Comparison of ENCODE assay signal across 1 cellular context in the genomic region with DNA sequence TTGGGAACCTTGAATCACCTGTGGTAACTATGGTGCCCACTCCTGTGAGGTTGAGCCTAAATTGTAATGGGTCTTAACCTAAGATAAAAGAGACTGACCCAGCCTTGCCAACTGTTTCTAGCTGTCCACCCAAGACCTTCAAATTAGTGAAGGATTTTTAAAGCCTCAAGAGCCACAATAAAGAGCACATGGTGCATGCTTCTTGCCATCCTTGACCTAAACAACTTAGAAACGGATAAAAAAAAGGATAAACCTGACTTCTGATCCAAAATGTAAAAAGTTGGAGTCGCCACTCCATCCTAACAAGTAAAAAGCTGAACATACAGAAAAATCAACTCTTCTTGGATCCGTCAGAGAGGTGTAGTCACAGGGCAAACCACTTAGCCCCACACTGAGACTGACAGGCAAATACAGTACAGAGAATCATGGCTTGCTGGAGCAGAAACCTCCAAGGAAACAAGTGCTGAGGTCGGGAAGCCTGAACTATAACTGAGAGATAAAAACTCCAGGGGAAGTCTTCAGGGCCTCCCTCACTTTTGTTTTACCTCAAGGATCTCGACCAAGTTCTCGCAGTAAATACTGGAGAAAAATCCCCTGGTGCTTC.
TF ChIP-seq lines count a peak whose summit lies in the region.

No MANE protein-coding gene starts in this region.

TF ChIP-seq in K562, 482 proteins besides CTCF, POLR2A, EP300 and RAD21:
- TF ChIP-seq, protein P1, sequence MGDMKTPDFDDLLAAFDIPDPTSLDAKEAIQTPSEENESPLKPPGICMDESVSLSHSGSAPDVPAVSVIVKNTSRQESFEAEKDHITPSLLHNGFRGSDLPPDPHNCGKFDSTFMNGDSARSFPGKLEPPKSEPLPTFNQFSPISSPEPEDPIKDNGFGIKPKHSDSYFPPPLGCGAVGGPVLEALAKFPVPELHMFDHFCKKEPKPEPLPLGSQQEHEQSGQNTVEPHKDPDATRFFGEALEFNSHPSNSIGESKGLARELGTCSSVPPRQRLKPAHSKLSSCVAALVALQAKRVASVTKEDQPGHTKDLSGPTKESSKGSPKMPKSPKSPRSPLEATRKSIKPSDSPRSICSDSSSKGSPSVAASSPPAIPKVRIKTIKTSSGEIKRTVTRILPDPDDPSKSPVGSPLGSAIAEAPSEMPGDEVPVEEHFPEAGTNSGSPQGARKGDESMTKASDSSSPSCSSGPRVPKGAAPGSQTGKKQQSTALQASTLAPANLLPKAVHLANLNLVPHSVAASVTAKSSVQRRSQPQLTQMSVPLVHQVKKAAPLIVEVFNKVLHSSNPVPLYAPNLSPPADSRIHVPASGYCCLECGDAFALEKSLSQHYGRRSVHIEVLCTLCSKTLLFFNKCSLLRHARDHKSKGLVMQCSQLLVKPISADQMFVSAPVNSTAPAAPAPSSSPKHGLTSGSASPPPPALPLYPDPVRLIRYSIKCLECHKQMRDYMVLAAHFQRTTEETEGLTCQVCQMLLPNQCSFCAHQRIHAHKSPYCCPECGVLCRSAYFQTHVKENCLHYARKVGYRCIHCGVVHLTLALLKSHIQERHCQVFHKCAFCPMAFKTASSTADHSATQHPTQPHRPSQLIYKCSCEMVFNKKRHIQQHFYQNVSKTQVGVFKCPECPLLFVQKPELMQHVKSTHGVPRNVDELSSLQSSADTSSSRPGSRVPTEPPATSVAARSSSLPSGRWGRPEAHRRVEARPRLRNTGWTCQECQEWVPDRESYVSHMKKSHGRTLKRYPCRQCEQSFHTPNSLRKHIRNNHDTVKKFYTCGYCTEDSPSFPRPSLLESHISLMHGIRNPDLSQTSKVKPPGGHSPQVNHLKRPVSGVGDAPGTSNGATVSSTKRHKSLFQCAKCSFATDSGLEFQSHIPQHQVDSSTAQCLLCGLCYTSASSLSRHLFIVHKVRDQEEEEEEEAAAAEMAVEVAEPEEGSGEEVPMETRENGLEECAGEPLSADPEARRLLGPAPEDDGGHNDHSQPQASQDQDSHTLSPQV (IDR thresholded peaks at IDR 0.05), result 0 out of 2 replicates have a peak, but pooled peaks have one; percentile 30
- TF ChIP-seq FOSL1 (tag; conservative IDR thresholded peaks at IDR 0.05), result no peak
- TF ChIP-seq TOE1 (IDR thresholded peaks at IDR 0.05; ENCODE audit: borderline replicate concordance), result no peak
- no peak for TF ChIP-seq TOE1 (CRISPR knock-in tag; IDR thresholded peaks at IDR 0.05; ENCODE audit: borderline replicate concordance, low read depth)
- TF ChIP-seq, protein P2, sequence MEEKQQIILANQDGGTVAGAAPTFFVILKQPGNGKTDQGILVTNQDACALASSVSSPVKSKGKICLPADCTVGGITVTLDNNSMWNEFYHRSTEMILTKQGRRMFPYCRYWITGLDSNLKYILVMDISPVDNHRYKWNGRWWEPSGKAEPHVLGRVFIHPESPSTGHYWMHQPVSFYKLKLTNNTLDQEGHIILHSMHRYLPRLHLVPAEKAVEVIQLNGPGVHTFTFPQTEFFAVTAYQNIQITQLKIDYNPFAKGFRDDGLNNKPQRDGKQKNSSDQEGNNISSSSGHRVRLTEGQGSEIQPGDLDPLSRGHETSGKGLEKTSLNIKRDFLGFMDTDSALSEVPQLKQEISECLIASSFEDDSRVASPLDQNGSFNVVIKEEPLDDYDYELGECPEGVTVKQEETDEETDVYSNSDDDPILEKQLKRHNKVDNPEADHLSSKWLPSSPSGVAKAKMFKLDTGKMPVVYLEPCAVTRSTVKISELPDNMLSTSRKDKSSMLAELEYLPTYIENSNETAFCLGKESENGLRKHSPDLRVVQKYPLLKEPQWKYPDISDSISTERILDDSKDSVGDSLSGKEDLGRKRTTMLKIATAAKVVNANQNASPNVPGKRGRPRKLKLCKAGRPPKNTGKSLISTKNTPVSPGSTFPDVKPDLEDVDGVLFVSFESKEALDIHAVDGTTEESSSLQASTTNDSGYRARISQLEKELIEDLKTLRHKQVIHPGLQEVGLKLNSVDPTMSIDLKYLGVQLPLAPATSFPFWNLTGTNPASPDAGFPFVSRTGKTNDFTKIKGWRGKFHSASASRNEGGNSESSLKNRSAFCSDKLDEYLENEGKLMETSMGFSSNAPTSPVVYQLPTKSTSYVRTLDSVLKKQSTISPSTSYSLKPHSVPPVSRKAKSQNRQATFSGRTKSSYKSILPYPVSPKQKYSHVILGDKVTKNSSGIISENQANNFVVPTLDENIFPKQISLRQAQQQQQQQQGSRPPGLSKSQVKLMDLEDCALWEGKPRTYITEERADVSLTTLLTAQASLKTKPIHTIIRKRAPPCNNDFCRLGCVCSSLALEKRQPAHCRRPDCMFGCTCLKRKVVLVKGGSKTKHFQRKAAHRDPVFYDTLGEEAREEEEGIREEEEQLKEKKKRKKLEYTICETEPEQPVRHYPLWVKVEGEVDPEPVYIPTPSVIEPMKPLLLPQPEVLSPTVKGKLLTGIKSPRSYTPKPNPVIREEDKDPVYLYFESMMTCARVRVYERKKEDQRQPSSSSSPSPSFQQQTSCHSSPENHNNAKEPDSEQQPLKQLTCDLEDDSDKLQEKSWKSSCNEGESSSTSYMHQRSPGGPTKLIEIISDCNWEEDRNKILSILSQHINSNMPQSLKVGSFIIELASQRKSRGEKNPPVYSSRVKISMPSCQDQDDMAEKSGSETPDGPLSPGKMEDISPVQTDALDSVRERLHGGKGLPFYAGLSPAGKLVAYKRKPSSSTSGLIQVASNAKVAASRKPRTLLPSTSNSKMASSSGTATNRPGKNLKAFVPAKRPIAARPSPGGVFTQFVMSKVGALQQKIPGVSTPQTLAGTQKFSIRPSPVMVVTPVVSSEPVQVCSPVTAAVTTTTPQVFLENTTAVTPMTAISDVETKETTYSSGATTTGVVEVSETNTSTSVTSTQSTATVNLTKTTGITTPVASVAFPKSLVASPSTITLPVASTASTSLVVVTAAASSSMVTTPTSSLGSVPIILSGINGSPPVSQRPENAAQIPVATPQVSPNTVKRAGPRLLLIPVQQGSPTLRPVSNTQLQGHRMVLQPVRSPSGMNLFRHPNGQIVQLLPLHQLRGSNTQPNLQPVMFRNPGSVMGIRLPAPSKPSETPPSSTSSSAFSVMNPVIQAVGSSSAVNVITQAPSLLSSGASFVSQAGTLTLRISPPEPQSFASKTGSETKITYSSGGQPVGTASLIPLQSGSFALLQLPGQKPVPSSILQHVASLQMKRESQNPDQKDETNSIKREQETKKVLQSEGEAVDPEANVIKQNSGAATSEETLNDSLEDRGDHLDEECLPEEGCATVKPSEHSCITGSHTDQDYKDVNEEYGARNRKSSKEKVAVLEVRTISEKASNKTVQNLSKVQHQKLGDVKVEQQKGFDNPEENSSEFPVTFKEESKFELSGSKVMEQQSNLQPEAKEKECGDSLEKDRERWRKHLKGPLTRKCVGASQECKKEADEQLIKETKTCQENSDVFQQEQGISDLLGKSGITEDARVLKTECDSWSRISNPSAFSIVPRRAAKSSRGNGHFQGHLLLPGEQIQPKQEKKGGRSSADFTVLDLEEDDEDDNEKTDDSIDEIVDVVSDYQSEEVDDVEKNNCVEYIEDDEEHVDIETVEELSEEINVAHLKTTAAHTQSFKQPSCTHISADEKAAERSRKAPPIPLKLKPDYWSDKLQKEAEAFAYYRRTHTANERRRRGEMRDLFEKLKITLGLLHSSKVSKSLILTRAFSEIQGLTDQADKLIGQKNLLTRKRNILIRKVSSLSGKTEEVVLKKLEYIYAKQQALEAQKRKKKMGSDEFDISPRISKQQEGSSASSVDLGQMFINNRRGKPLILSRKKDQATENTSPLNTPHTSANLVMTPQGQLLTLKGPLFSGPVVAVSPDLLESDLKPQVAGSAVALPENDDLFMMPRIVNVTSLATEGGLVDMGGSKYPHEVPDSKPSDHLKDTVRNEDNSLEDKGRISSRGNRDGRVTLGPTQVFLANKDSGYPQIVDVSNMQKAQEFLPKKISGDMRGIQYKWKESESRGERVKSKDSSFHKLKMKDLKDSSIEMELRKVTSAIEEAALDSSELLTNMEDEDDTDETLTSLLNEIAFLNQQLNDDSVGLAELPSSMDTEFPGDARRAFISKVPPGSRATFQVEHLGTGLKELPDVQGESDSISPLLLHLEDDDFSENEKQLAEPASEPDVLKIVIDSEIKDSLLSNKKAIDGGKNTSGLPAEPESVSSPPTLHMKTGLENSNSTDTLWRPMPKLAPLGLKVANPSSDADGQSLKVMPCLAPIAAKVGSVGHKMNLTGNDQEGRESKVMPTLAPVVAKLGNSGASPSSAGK (IDR thresholded peaks at IDR 0.05), result peak; percentile 59
- no peak for TF ChIP-seq ZNF57 (CRISPR knock-in tag; IDR thresholded peaks at IDR 0.05)
- no peak for TF ChIP-seq CXXC5 (CRISPR knock-in tag; IDR thresholded peaks at IDR 0.05)
- TF ChIP-seq, protein P3, sequence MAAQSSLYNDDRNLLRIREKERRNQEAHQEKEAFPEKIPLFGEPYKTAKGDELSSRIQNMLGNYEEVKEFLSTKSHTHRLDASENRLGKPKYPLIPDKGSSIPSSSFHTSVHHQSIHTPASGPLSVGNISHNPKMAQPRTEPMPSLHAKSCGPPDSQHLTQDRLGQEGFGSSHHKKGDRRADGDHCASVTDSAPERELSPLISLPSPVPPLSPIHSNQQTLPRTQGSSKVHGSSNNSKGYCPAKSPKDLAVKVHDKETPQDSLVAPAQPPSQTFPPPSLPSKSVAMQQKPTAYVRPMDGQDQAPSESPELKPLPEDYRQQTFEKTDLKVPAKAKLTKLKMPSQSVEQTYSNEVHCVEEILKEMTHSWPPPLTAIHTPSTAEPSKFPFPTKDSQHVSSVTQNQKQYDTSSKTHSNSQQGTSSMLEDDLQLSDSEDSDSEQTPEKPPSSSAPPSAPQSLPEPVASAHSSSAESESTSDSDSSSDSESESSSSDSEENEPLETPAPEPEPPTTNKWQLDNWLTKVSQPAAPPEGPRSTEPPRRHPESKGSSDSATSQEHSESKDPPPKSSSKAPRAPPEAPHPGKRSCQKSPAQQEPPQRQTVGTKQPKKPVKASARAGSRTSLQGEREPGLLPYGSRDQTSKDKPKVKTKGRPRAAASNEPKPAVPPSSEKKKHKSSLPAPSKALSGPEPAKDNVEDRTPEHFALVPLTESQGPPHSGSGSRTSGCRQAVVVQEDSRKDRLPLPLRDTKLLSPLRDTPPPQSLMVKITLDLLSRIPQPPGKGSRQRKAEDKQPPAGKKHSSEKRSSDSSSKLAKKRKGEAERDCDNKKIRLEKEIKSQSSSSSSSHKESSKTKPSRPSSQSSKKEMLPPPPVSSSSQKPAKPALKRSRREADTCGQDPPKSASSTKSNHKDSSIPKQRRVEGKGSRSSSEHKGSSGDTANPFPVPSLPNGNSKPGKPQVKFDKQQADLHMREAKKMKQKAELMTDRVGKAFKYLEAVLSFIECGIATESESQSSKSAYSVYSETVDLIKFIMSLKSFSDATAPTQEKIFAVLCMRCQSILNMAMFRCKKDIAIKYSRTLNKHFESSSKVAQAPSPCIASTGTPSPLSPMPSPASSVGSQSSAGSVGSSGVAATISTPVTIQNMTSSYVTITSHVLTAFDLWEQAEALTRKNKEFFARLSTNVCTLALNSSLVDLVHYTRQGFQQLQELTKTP (IDR thresholded peaks at IDR 0.05; ENCODE audit: low read depth in 1 of 2, partially characterized antibody in 2 of 2), result no peak
- TF ChIP-seq, protein P4, sequence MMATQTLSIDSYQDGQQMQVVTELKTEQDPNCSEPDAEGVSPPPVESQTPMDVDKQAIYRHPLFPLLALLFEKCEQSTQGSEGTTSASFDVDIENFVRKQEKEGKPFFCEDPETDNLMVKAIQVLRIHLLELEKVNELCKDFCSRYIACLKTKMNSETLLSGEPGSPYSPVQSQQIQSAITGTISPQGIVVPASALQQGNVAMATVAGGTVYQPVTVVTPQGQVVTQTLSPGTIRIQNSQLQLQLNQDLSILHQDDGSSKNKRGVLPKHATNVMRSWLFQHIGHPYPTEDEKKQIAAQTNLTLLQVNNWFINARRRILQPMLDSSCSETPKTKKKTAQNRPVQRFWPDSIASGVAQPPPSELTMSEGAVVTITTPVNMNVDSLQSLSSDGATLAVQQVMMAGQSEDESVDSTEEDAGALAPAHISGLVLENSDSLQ (IDR thresholded peaks at IDR 0.05), result peak; percentile 57; the same call in 1 of the 2 replicates
- TF ChIP-seq MYBL2 (IDR thresholded peaks at IDR 0.05; ENCODE audit: low read depth), result no peak
- no peak for TF ChIP-seq MYBL2 (CRISPR knock-in tag; IDR thresholded peaks at IDR 0.05; ENCODE audit: borderline replicate concordance)
- TF ChIP-seq SIX5 (IDR thresholded peaks at IDR 0.05; ENCODE audit: borderline replicate concordance in 1 of 2, insufficient read depth in 1 of 2, low read depth in 1 of 2, low read length in 2 of 2), result no peak
- no peak for TF ChIP-seq BRCA1 (IDR thresholded peaks at IDR 0.05)
- TF ChIP-seq BRCA1 (CRISPR knock-in tag; IDR thresholded peaks at IDR 0.05), result no peak
- 0 out of 2 replicates have a peak, but pooled peaks have one; percentile 9 for TF ChIP-seq SMAD4 (CRISPR knock-in tag; conservative IDR thresholded peaks at IDR 0.05)
- TF ChIP-seq FOXA1 (IDR thresholded peaks at IDR 0.05; ENCODE audit: borderline replicate concordance), result no peak
- TF ChIP-seq L3MBTL2 (IDR thresholded peaks at IDR 0.05), result peak; percentile 52
- TF ChIP-seq ARID2 (IDR thresholded peaks at IDR 0.05), result no peak
- TF ChIP-seq ZNF780A (CRISPR knock-in tag; IDR thresholded peaks at IDR 0.05), result no peak
- TF ChIP-seq ZSCAN29 (IDR thresholded peaks at IDR 0.05), result no peak
- TF ChIP-seq NR3C1 (CRISPR knock-in tag; IDR thresholded peaks at IDR 0.05), result no peak
